8 cellular contexts compared by ENCODE assay signal in the genomic region with DNA sequence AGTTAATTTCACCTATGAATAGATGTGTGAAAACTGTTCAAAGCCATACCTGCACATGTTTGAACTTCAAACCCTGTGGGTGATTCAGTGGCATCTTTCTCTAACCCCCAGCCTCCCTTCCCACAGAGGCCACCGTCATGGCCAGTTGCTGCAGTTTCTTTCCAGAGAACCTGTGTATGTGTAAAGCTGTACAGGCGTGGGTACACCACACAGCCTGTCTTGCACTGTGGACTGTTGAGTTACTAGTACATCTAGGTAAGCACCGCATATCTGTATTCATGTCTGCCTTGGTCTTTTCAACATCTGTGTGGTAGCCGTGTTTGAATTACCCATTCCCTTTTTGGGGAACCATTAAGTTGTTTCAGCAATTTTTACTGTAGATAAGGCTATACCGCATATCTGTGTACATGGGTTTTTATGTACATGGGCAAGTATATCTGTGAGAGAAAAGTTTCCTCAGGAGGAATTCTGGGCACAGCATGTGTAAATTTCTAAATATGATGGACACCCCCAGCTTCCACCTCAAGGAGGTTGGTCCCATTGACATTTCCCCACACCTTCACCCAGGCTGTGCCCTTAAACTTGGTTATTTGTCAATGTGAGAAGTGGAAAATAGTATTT. TPM values are rescaled to one million over a fixed set of nuclear protein-coding genes. Genes with fewer than 3 reads are reported as not detected.
DNase-seq lines count a peak whose midpoint lies in the region; TF ChIP-seq lines count a peak whose summit lies in the region.
"Had no signal": no experiment of that assay in that cellular context is flagged by ENCODE, and none has a peak within 500 bp of the region (broad histone marks: within the 10 kb centered on the region; RNA-seq: fewer than 3 reads in every experiment).

No MANE protein-coding gene starts in this region.

- no peak overlapping the region for H3K27ac Mint-ChIP-seq in progenitor cell of endocrine pancreas

- H3K36me3 Mint-ChIP-seq in progenitor cell of endocrine pancreas (ENCODE audit: insufficient read depth): peaks cover 6% of the 10 kb centered on the region

- H3K4me1 Mint-ChIP-seq in progenitor cell of endocrine pancreas (ENCODE audit: low read depth): peaks cover 6% of the 10 kb centered on the region

- H3K27me3 Mint-ChIP-seq in progenitor cell of endocrine pancreas: no peaks in the 10 kb centered on the region

- DNase-seq in Karpas-422 (peak; percentile 40), astrocyte of the cerebellum (ENCODE audit: low read depth) (no peak), islet precursor cell (peak; percentile 51), middle frontal gyrus (ENCODE audit: extremely low spot score, low spot score) (no peak), progenitor cell of endocrine pancreas (ENCODE audit: low spot score, unreplicated experiment) (no peak), D341Med (ENCODE audit: low spot score) (no peak)

- H3K4me3 ChIP-seq in Karpas-422 (ENCODE audit: low read length): no peak overlapping the region
- H3K4me3 ChIP-seq in astrocyte of the cerebellum (ENCODE audit: low read depth, low read length): peak overlapping the region; percentile 0

- H3K4me1 ChIP-seq in Karpas-422 (ENCODE audit: low read length): peaks cover 49% of the 10 kb centered on the region

- TF ChIP-seq CTCF in astrocyte of the cerebellum (IDR thresholded peaks at IDR 0.05; ENCODE audit: low read depth, low read length, missing control alignments) (no peak), progenitor cell of endocrine pancreas (IDR thresholded peaks at IDR 0.05; ENCODE audit: unreplicated experiment) (no peak)

- no peaks in the 10 kb centered on the region for H3K9me3 Mint-ChIP-seq in progenitor cell of endocrine pancreas (ENCODE audit: low read depth)
- H3K9me3 Mint-ChIP-seq: T-helper 1 cell treated with Interleukin-12 subunit alpha and Interleukin-12 subunit beta and Interleukin-4 antibody, amounts not matched to agents 30 μg/mL and 1 μg/mL, for 36 hours had no signal

- H2AFZ ChIP-seq in Karpas-422 (ENCODE audit: low read length): no peak overlapping the region

- H3K27ac ChIP-seq in Karpas-422 (ENCODE audit: low read length) (0 out of 2 replicates have a peak overlapping the region, but pooled peaks have one; percentile 21), temporal lobe (ENCODE audit: low read depth, low read length) (peak overlapping the region; percentile 7)

- H3K79me2 ChIP-seq in Karpas-422 (ENCODE audit: low read length): peaks cover 10% of the 10 kb centered on the region

- in situ Hi-C loops in astrocyte of the cerebellum (cut with HindIII; ENCODE audit: low sequenced_read_pairs): no loop called here

- H3K4me3 Mint-ChIP-seq in progenitor cell of endocrine pancreas (ENCODE audit: low read depth): no peak overlapping the region

- H3K9me3 ChIP-seq in Karpas-422 (ENCODE audit: low read length): no peaks in the 10 kb centered on the region

- H3K4me2 ChIP-seq in Karpas-422 (ENCODE audit: low read depth, low read length, poor library complexity, severe bottlenecking): no peak overlapping the region

- no peaks in the 10 kb centered on the region for H4K20me1 ChIP-seq in Karpas-422 (ENCODE audit: insufficient read depth, low read depth, low read length)

- H3K9me2 ChIP-seq in Karpas-422 (replicated peaks; ENCODE audit: insufficient read depth, low read length): no peaks in the 10 kb centered on the region

- no peak overlapping the region for H3K9ac ChIP-seq in Karpas-422 (ENCODE audit: low read length)

- H3K27me3 ChIP-seq in Karpas-422 (ENCODE audit: low read length): no peaks in the 10 kb centered on the region

- peaks cover 29% of the 10 kb centered on the region for H3K36me3 ChIP-seq in Karpas-422 (ENCODE audit: insufficient read depth, low read length)

RNA-seq across cellular contexts. Expression of a gene that starts 13.9 kb away (rescaled TPM):
- 36.5 and 74.7 TPM in 2 replicates for total RNA-seq in Karpas-422 (2014; rRNA removed; shearing (Covaris generic); ENCODE audit: low replicate concordance)
- total RNA-seq in temporal lobe (8.4 TPM), progenitor cell of endocrine pancreas (78.8 and 99.9 TPM in 2 replicates)

RNA-seq across cellular contexts. Expression of a gene that starts 50.1 kb away (rescaled TPM):
- total RNA-seq in Karpas-422 (2014; rRNA removed; shearing (Covaris generic); ENCODE audit: low replicate concordance): 48.5 and 102 TPM in 2 replicates
- total RNA-seq in temporal lobe (6.9 TPM), progenitor cell of endocrine pancreas (27.3 and 27.5 TPM in 2 replicates)

RNA-seq across cellular contexts. Expression of a gene that starts 54.1 kb away (rescaled TPM):
- 6.7 and 9.7 TPM in 2 replicates for total RNA-seq in Karpas-422 (2014; rRNA removed; shearing (Covaris generic); ENCODE audit: low replicate concordance)
- total RNA-seq in temporal lobe (0.74 TPM), progenitor cell of endocrine pancreas (4.0 and 5.3 TPM in 2 replicates)

Comparison
In these comparisons a context has a peak if more than half of its experiments do, and no peak if none do; other contexts are left out.
1. DNase-seq: peak in Karpas-422 (single experiment) and islet precursor cell (single experiment); none in astrocyte of the cerebellum (single experiment), middle frontal gyrus (single experiment), progenitor cell of endocrine pancreas (single experiment) and D341Med (single experiment).